8 cellular contexts compared by ENCODE assay signal in genomic region chr4:83012631-83013419, GRCh38. TPM values are rescaled to one million over a fixed set of nuclear protein-coding genes. Genes with fewer than 3 reads are reported as not detected.
DNase-seq lines count a peak whose midpoint lies in the region; TF ChIP-seq lines count a peak whose summit lies in the region.

No MANE protein-coding gene starts in this region.

- H3K56ac ChIP-seq in mesendoderm (ENCODE audit: low read length), result peak overlapping the region; percentile 79

- H3K9ac ChIP-seq in endocrine pancreas (ENCODE audit: control insufficient read depth, insufficient read depth, low read length) (peak overlapping the region; percentile 60), mesendoderm (ENCODE audit: low read length) (peak overlapping the region; percentile 63)

- DNase-seq in COR-L47 (lab: John Stamatoyannopoulos, UW) (peak; percentile 99), GM20000 (ENCODE audit: low spot score) (peak; percentile 96), HT-29 (ENCODE audit: low spot score) (peak; percentile 99), mesendoderm (peak; percentile 99)
- DNase-seq in NK-92 treated with Interleukin-12 subunit alpha and Interleukin-12 subunit beta, amount 100 ng/mL, for 24 hours (lab: John Stamatoyannopoulos, UW), result peak; percentile 92
- peak; percentile 89 to 97 (median 94) for DNase-seq in activated CD8-positive, alpha-beta memory T cell treated with anti-CD3 and anti-CD28 coated beads for 48 hours (ENCODE audit: low read depth in 2 of 3, low spot score in 2 of 3)
- peak; percentile 92 for DNase-seq in stimulated activated CD8-positive, alpha-beta memory T cell treated with anti-CD3 and anti-CD28 coated beads, Interleukin-15, amount 100 ng/mL, for 1 hour (ENCODE audit: low read depth)

- H3K27ac ChIP-seq in mesendoderm (ENCODE audit: low read depth, low read length), result peak overlapping the region; percentile 61

- peaks cover 1% of the 10 kb centered on the region for H3K79me1 ChIP-seq in mesendoderm (ENCODE audit: low read length)

- H3K27me3 ChIP-seq in endocrine pancreas (ENCODE audit: control insufficient read depth, insufficient read depth, low read length), result no peaks in the 10 kb centered on the region
- peaks cover 2% of the 10 kb centered on the region for H3K27me3 ChIP-seq in mesendoderm (ENCODE audit: insufficient read depth, low read length, poor library complexity)

- H3K23ac ChIP-seq in mesendoderm (ENCODE audit: low read length), result no peak overlapping the region

- WGBS in mesendoderm (ENCODE audit: extremely low coverage, insufficient coverage, low lambda C conversion rate), result no CpG with 5 or more reads among the region's 80 CpGs

- H3K4me2 ChIP-seq in mesendoderm (ENCODE audit: low read length), result peak overlapping the region; percentile 68

- H3K18ac ChIP-seq in mesendoderm (ENCODE audit: low read length), result peak overlapping the region; percentile 29

- H2BK15ac ChIP-seq in mesendoderm (replicated peaks; ENCODE audit: low read depth), result no peak overlapping the region

- H3K36me3 ChIP-seq in endocrine pancreas (ENCODE audit: control insufficient read depth, insufficient read depth, low read length) (no peaks in the 10 kb centered on the region), mesendoderm (ENCODE audit: control insufficient read depth, insufficient read depth, low read length) (no peaks in the 10 kb centered on the region)

- H3K4ac ChIP-seq in mesendoderm (ENCODE audit: low read depth, low read length), result no peak overlapping the region

- H2AK5ac ChIP-seq in mesendoderm (ENCODE audit: low read length), result no peak overlapping the region

- no peaks in the 10 kb centered on the region for H3K9me3 ChIP-seq in endocrine pancreas (ENCODE audit: control insufficient read depth, low read length)

- H3K4me1 ChIP-seq in endocrine pancreas (ENCODE audit: control insufficient read depth, insufficient read depth, low read length) (peaks cover 13% of the 10 kb centered on the region), mesendoderm (ENCODE audit: control insufficient read depth, low read depth, low read length) (peaks cover 2% of the 10 kb centered on the region)

- no peak overlapping the region for H4K5ac ChIP-seq in mesendoderm (ENCODE audit: low read length)

- peak; percentile 52 for TF ChIP-seq CTCF in GM20000 (IDR thresholded peaks at IDR 0.05; ENCODE audit: extremely low read depth, missing control alignments)

- H3K79me2 ChIP-seq in mesendoderm (ENCODE audit: control insufficient read depth, insufficient read depth, low read length), result peaks cover 3% of the 10 kb centered on the region

- no peak overlapping the region for H2BK5ac ChIP-seq in mesendoderm (ENCODE audit: low read length)

- no peak overlapping the region for H2BK120ac ChIP-seq in mesendoderm (ENCODE audit: low read depth, low read length)

- no peak overlapping the region for H4K8ac ChIP-seq in mesendoderm (ENCODE audit: low read depth, low read length)

- H3K4me3 ChIP-seq in endocrine pancreas (ENCODE audit: control insufficient read depth, insufficient read depth, low read length) (peak overlapping the region; percentile 86), mesendoderm (ENCODE audit: low read length) (peak overlapping the region; percentile 32)

RNA-seq across cellular contexts. Expression of gene LIN54, which starts 2.2 kb away (rescaled TPM):
- total RNA-seq in HT-29 (2014; rRNA removed; shearing (Covaris generic)), result 17.4 and 17.5 TPM in 2 replicates
- polyA plus RNA-seq in mesendoderm (2013, experiment 1 of 2), result 11.5 TPM
- polyA plus RNA-seq in mesendoderm (2013, experiment 2 of 2), result 11.1 TPM

RNA-seq across cellular contexts. Expression of gene COPS4, which starts 22.2 kb away (rescaled TPM):
- 21.9 and 27.0 TPM in 2 replicates for total RNA-seq in HT-29 (2014; rRNA removed; shearing (Covaris generic))
- polyA plus RNA-seq in mesendoderm (2013, experiment 1 of 2), result 50.9 TPM
- 49.1 TPM for polyA plus RNA-seq in mesendoderm (2013, experiment 2 of 2)

Comparison
In these comparisons a context has a peak if more than half of its experiments do, and no peak if none do; other contexts are left out.
1. Peak in every context shown above with its lines: DNase-seq, H3K4me3 ChIP-seq and H3K27ac ChIP-seq.